13 cellular contexts compared by ENCODE assay signal in the genomic region with DNA sequence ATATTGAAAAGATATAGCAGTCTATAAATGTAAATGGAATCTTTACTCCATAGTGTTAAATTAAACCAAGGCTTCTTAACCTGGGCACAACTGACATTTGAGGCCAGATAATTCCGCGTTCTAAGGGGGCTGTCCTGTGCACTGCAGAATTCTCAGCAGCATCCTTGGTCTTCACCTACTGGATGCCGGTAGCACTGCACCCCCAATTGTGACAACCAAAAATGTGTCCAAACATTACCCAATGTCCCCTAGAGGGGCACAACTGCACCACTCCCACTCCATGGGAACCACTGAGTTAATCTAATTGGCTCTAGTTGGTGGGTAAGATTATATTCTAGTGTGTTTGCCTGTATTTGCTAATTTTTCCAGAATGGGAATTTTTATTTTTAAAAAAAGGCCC. TPM values are rescaled to one million over a fixed set of nuclear protein-coding genes. Genes with fewer than 3 reads are reported as not detected.
DNase-seq lines count a peak whose midpoint lies in the region; ATAC-seq and TF ChIP-seq lines count a peak whose summit lies in the region.
"Had no signal": no experiment of that assay in that cellular context is flagged by ENCODE, and none has a peak within 500 bp of the region (broad histone marks: within the 10 kb centered on the region; RNA-seq: fewer than 3 reads in every experiment).

No MANE protein-coding gene starts in this region.

- no peaks in the 10 kb centered on the region for H3K9me3 Mint-ChIP-seq in endodermal cell
- H3K9me3 Mint-ChIP-seq in activated naive CD8-positive, alpha-beta T cell treated with anti-CD3 and anti-CD28 coated beads, Interleukin-2, amount 50 U/mL, for 24 hours: no peaks in the 10 kb centered on the region
- H3K9me3 Mint-ChIP-seq: T-helper 2 cell treated with Interferon-gamma antibody and Interleukin-4, amounts not matched to agents 5 μg/mL and 100 μg/mL, for 36 hours had no signal

- peak; percentile 39 for DNase-seq in 8988T
- no peak for DNase-seq in GM06990 (ENCODE audit: extremely low read depth, insufficient read length)
- DNase-seq in NCI-H69 (lab: John Stamatoyannopoulos, UW): peak; percentile 6
- peak; percentile 74 for DNase-seq in endodermal cell
- no peak for DNase-seq in activated naive CD8-positive, alpha-beta T cell treated with anti-CD3 and anti-CD28 coated beads, Interleukin-2, amount 50 U/mL, for 24 hours
- no peak for DNase-seq in GM13976 (ENCODE audit: low spot score)
- DNase-seq: NCI-H526 treated with DMSO at 0.1 percent for 48 hours; nucleus accumbens; stimulated activated CD4-positive, alpha-beta T cell treated with anti-CD3 and anti-CD28 coated beads, Interleukin-4, amount 100 ng/mL, for 24 hours had no signal

- H3K9me3 ChIP-seq in endodermal cell (ENCODE audit: control insufficient read depth, low read length): no peaks in the 10 kb centered on the region
- H3K9me3 ChIP-seq: thoracic aorta had no signal

- 93% methylated on average over 3 of the region's 3 CpGs; no CpG with 5 or more reads in 1 of the 2 experiments for WGBS in endodermal cell (ENCODE audit: insufficient coverage in 1 of 2, insufficient read length in 1 of 2), 2 experiments

- peak; percentile 33 for TF ChIP-seq CTCF in GM06990 (IDR thresholded peaks at IDR 0.05; ENCODE audit: insufficient read depth, low read length, poor library complexity, severe bottlenecking)
- TF ChIP-seq CTCF in endodermal cell (conservative IDR thresholded peaks at IDR 0.05): peak; percentile 72
- TF ChIP-seq CTCF in GM13976 (IDR thresholded peaks at IDR 0.05; ENCODE audit: borderline replicate concordance, control extremely low read depth, extremely low read depth, insufficient read depth, missing control alignments): no peak

- peaks cover 30% of the 10 kb centered on the region for H3K4me1 Mint-ChIP-seq in endodermal cell
- H3K4me1 Mint-ChIP-seq in activated naive CD8-positive, alpha-beta T cell treated with anti-CD3 and anti-CD28 coated beads, Interleukin-2, amount 50 U/mL, for 24 hours: peaks cover 3% of the 10 kb centered on the region

- ATAC-seq in activated naive CD8-positive, alpha-beta T cell treated with anti-CD3 and anti-CD28 coated beads, Interleukin-2, amount 50 U/mL, for 24 hours: no peak
- no peak for ATAC-seq in esophagus mucosa
- no peak for ATAC-seq in GM21360 (IDR thresholded peaks at IDR 0.05; ENCODE audit: unreplicated experiment)

- H3K9ac ChIP-seq in endodermal cell (ENCODE audit: extremely low read depth, low read length, poor library complexity, severe bottlenecking): no peak overlapping the region

- H3K27ac ChIP-seq in endodermal cell (ENCODE audit: low read depth, low read length): no peak overlapping the region
- H3K27ac ChIP-seq: thoracic aorta had no signal

- in situ Hi-C loops in GM13976 (cut with MboI; ENCODE audit: low sequenced_read_pairs, unreplicated experiment): no loop called here

- no peaks in the 10 kb centered on the region for H3K4me1 ChIP-seq in endodermal cell (ENCODE audit: control insufficient read depth, insufficient read depth, low read length)

- peaks cover 66% of the 10 kb centered on the region for H3K36me3 Mint-ChIP-seq in endodermal cell (ENCODE audit: low read depth)
- H3K36me3 Mint-ChIP-seq in activated naive CD8-positive, alpha-beta T cell treated with anti-CD3 and anti-CD28 coated beads, Interleukin-2, amount 50 U/mL, for 24 hours (ENCODE audit: low read depth): peaks cover 6% of the 10 kb centered on the region

- H3K36me3 ChIP-seq in GM06990 (ENCODE audit: control insufficient read depth, insufficient read depth, low read length) (no peaks in the 10 kb centered on the region; the same call in 1 of the 2 replicates), endodermal cell (ENCODE audit: control insufficient read depth, insufficient read depth, low read length) (peaks cover 64% of the 10 kb centered on the region)
- H3K36me3 ChIP-seq: thoracic aorta had no signal

- no peak overlapping the region for H3K4me3 Mint-ChIP-seq in endodermal cell
- H3K4me3 Mint-ChIP-seq in activated naive CD8-positive, alpha-beta T cell treated with anti-CD3 and anti-CD28 coated beads, Interleukin-2, amount 50 U/mL, for 24 hours: no peak overlapping the region
- H3K4me3 Mint-ChIP-seq: T-helper 2 cell treated with Interferon-gamma antibody and Interleukin-4, amounts not matched to agents 5 μg/mL and 100 μg/mL, for 36 hours had no signal

- no peak overlapping the region for H3K27ac Mint-ChIP-seq in endodermal cell
- H3K27ac Mint-ChIP-seq in activated naive CD8-positive, alpha-beta T cell treated with anti-CD3 and anti-CD28 coated beads, Interleukin-2, amount 50 U/mL, for 24 hours: no peak overlapping the region
- H3K27ac Mint-ChIP-seq: T-helper 2 cell treated with Interferon-gamma antibody and Interleukin-4, amounts not matched to agents 5 μg/mL and 100 μg/mL, for 36 hours had no signal

- no peak overlapping the region for H3K4me3 ChIP-seq in GM06990 (replicated peaks; ENCODE audit: low read depth, low read length)
- no peak overlapping the region for H3K4me3 ChIP-seq in endodermal cell (ENCODE audit: low read length)
- H3K4me3 ChIP-seq: thoracic aorta had no signal

- H3K27me3 Mint-ChIP-seq in endodermal cell (ENCODE audit: insufficient read depth): no peaks in the 10 kb centered on the region
- no peaks in the 10 kb centered on the region for H3K27me3 Mint-ChIP-seq in activated naive CD8-positive, alpha-beta T cell treated with anti-CD3 and anti-CD28 coated beads, Interleukin-2, amount 50 U/mL, for 24 hours

- H3K27me3 ChIP-seq in GM06990 (replicated peaks; ENCODE audit: control insufficient read depth, insufficient read depth, low read length): no peaks in the 10 kb centered on the region
- no peaks in the 10 kb centered on the region for H3K27me3 ChIP-seq in endodermal cell (ENCODE audit: control insufficient read depth, insufficient read depth, low read length, poor library complexity, severe bottlenecking)

RNA-seq across cellular contexts. Expression of gene AP1S2, which starts 16.6 kb away (rescaled TPM):
- total RNA-seq in endodermal cell (100 to 1,000 TPM; 133 to 220 TPM), esophagus mucosa (7.5 TPM)
- 128 TPM for polyA plus RNA-seq in endodermal cell (2013, experiment 1 of 2)
- polyA plus RNA-seq in endodermal cell (2013, experiment 2 of 2): 136 TPM

RNA-seq across cellular contexts. Expression of gene ZRSR2, which starts 47.7 kb away (rescaled TPM):
- 10 to 100 TPM in 1 of 2 donors, 1 to 10 TPM in 1; 7.3 to 18.1 TPM for total RNA-seq in endodermal cell
- polyA plus RNA-seq in endodermal cell (2013, experiment 1 of 2): 8.0 TPM
- polyA plus RNA-seq in endodermal cell (2013, experiment 2 of 2): 11.0 TPM
- 5.8 TPM for total RNA-seq in esophagus mucosa

Comparison
In these comparisons a context has a peak if more than half of its experiments do, and no peak if none do; other contexts are left out.
1. DNase-seq: peak in 8988T (single experiment), NCI-H69 (single experiment) and endodermal cell (single experiment); none in GM06990 (single experiment), activated naive CD8-positive, alpha-beta T cell treated with anti-CD3 and anti-CD28 coated beads, Interleukin-2, amount 50 U/mL, for 24 hours (single experiment) and GM13976 (single experiment).
2. RNA of gene AP1S2, which starts 16.6 kb away (total RNA-seq): 133 to 220 TPM in endodermal cell; 7.5 TPM in esophagus mucosa (single experiment); every median in the first group is over 10 times any median in the second.